23 cellular contexts compared by ENCODE assay signal in the genomic region with DNA sequence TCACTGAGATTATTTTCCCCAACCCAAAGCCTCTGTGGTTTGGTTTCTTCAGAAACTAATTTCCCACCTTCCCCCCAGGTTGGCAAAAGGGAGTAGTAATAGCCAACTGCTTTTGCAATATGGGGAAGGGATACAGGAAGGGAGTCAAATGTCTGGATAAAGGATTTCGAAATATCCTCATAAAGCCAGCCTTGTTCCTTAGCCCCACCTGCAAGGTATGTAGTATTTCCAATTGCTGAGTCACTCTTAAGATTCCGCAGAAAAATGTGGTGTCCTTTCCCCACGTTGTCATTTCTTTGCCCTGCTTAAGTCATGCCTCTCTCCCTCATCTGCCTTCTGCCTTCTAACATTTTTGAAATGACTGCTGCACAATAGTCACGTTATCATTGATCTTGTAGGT.
"Had no signal": no experiment of that assay in that cellular context is flagged by ENCODE, and none has a peak within 500 bp of the region (broad histone marks: within the 10 kb centered on the region; RNA-seq: fewer than 3 reads in every experiment).

No MANE protein-coding gene starts in this region.

- H3K27ac Mint-ChIP-seq: activated naive CD4-positive, alpha-beta T cell treated with anti-CD3 and anti-CD28 coated beads, Interleukin-2, amount 50 U/mL, for 24 hours; effector memory CD8-positive, alpha-beta T cell; nephron; stimulated activated effector memory CD8-positive, alpha-beta T cell treated with anti-CD3 and anti-CD28 coated beads, Interleukin-12 subunit alpha, Interleukin-12 subunit beta, amount 100 ng/mL, for 72 hours; T-helper 1 cell treated with Interleukin-12 subunit alpha and Interleukin-12 subunit beta and Interleukin-4 antibody, amounts not matched to agents 30 μg/mL and 1 μg/mL, for 36 hours had no signal

- H3K27me3 Mint-ChIP-seq: activated naive CD4-positive, alpha-beta T cell treated with anti-CD3 and anti-CD28 coated beads, Interleukin-2, amount 50 U/mL, for 24 hours; effector memory CD8-positive, alpha-beta T cell had no signal

- H3K9me3 ChIP-seq: adrenal gland, sigmoid colon, testis, upper lobe of left lung had no signal

- ATAC-seq: effector memory CD8-positive, alpha-beta T cell; left lobe of liver; stimulated activated effector memory CD8-positive, alpha-beta T cell treated with anti-CD3 and anti-CD28 coated beads, Interleukin-12 subunit alpha, Interleukin-12 subunit beta, amount 100 ng/mL, for 72 hours had no signal

- H3K27ac ChIP-seq: adrenal gland, cardiac muscle cell, sigmoid colon, testis, upper lobe of left lung, VCaP had no signal

- DNase-seq: activated CD4-positive, alpha-beta T cell treated with anti-CD3 and anti-CD28 coated beads for 1 hour; activated CD4-positive, alpha-beta T cell treated with anti-CD3 and anti-CD28 coated beads, Interleukin-2, amount 50 U/mL, for 4 hours; activated gamma-delta T cell; adrenal gland; dermis blood vessel endothelial cell; effector memory CD8-positive, alpha-beta T cell; foreskin melanocyte; glutamatergic neuron; hippocampal formation; midbrain; sigmoid colon; stimulated activated CD4-positive, alpha-beta T cell treated with anti-CD3 and anti-CD28 coated beads, Interleukin-4, amount 100 ng/mL, for 24 hours; testis; upper lobe of left lung had no signal

- H3K4me1 Mint-ChIP-seq: activated naive CD4-positive, alpha-beta T cell treated with anti-CD3 and anti-CD28 coated beads, Interleukin-2, amount 50 U/mL, for 24 hours; nephron; stimulated activated effector memory CD8-positive, alpha-beta T cell treated with anti-CD3 and anti-CD28 coated beads, Interleukin-12 subunit alpha, Interleukin-12 subunit beta, amount 100 ng/mL, for 72 hours had no signal

- H3K4me3 ChIP-seq: adrenal gland, cardiac muscle cell, lung, sigmoid colon, testis, upper lobe of left lung had no signal

- H3K36me3 Mint-ChIP-seq: activated naive CD4-positive, alpha-beta T cell treated with anti-CD3 and anti-CD28 coated beads, Interleukin-2, amount 50 U/mL, for 24 hours; stimulated activated effector memory CD8-positive, alpha-beta T cell treated with anti-CD3 and anti-CD28 coated beads, Interleukin-12 subunit alpha, Interleukin-12 subunit beta, amount 100 ng/mL, for 72 hours had no signal

- H3K36me3 ChIP-seq: adrenal gland, cardiac muscle cell, sigmoid colon, upper lobe of left lung had no signal

- H3K27me3 ChIP-seq: adrenal gland, cardiac muscle cell, sigmoid colon, testis, upper lobe of left lung had no signal

- H3K4me3 Mint-ChIP-seq: activated naive CD4-positive, alpha-beta T cell treated with anti-CD3 and anti-CD28 coated beads, Interleukin-2, amount 50 U/mL, for 24 hours; effector memory CD8-positive, alpha-beta T cell; nephron; stimulated activated effector memory CD8-positive, alpha-beta T cell treated with anti-CD3 and anti-CD28 coated beads, Interleukin-12 subunit alpha, Interleukin-12 subunit beta, amount 100 ng/mL, for 72 hours; T-helper 1 cell treated with Interleukin-12 subunit alpha and Interleukin-12 subunit beta and Interleukin-4 antibody, amounts not matched to agents 30 μg/mL and 1 μg/mL, for 36 hours had no signal

- H3K4me1 ChIP-seq: adrenal gland, sigmoid colon, testis, upper lobe of left lung had no signal

- H3K9me3 Mint-ChIP-seq: activated naive CD4-positive, alpha-beta T cell treated with anti-CD3 and anti-CD28 coated beads, Interleukin-2, amount 50 U/mL, for 24 hours; nephron had no signal

- FAIRE-seq: islet of Langerhans had no signal
